In genomic region chr13:98530236-98530635, GRCh38 we compare ENCODE assay signal across 1 cellular context.
TF ChIP-seq lines count a peak whose summit lies in the region.

No MANE protein-coding gene starts in this region.

TF ChIP-seq in GM23338, 12 proteins besides CTCF, POLR2A, EP300 and RAD21 (continued from another document):
- TF ChIP-seq REST (IDR thresholded peaks at IDR 0.05; ENCODE audit: unreplicated experiment) (no peak), EZH2phosphoT487 (IDR thresholded peaks at IDR 0.05; ENCODE audit: unreplicated experiment) (no peak), POLR2AphosphoS5 (IDR thresholded peaks at IDR 0.05; ENCODE audit: low read depth) (no peak), CREB1 (CRISPR knock-in tag; IDR thresholded peaks at IDR 0.05; ENCODE audit: low read depth) (no peak), ZNF114 (CRISPR knock-in tag; IDR thresholded peaks at IDR 0.05) (no peak), ZNF462 (CRISPR knock-in tag; IDR thresholded peaks at IDR 0.05) (no peak), NANOG (IDR thresholded peaks at IDR 0.05; ENCODE audit: borderline replicate concordance) (no peak), ZNF331 (CRISPR knock-in tag; IDR thresholded peaks at IDR 0.05; ENCODE audit: low read depth) (no peak), EZH2 (IDR thresholded peaks at IDR 0.05; ENCODE audit: low read depth, unreplicated experiment) (no peak), JUNB (IDR thresholded peaks at IDR 0.05; ENCODE audit: unreplicated experiment) (no peak)
